Comparison of ENCODE assay signal across 8 cellular contexts in genomic region chr11:107457558-107458271, GRCh38. TPM values are rescaled to one million over a fixed set of nuclear protein-coding genes. Genes with fewer than 3 reads are reported as not detected.
DNase-seq lines count a peak whose midpoint lies in the region; ATAC-seq, FAIRE-seq and TF ChIP-seq lines count a peak whose summit lies in the region.

Gene CWF19L2, minus strand, starts transcription at chr11:107457825. Its CDS starts 9 bp downstream, at chr11:107457816.

- H3K36me3 Mint-ChIP-seq in T-helper 17 cell (ENCODE audit: low read depth): peaks cover 4% of the 10 kb centered on the region

- no peaks in the 10 kb centered on the region for H3K27me3 Mint-ChIP-seq in T-helper 17 cell

- peak in 1 of 2 donors; percentile 25 for TF ChIP-seq CTCF in right atrium auricular region (IDR thresholded peaks at IDR 0.05)
- TF ChIP-seq CTCF in psoas muscle (IDR thresholded peaks at IDR 0.05): no peak

- DNase-seq in NCI-H1694 treated with DMSO at 0.1 percent for 48 hours (lab: John Stamatoyannopoulos, UW) (peak; percentile 75), T-helper 17 cell (peak; percentile 73 to 78 (median 76)), right atrium auricular region (ENCODE audit: low spot score) (peak; percentile 89), psoas muscle (peak; percentile 89 to 96), urothelium cell line (ENCODE audit: low spot score) (peak; percentile 94)

- intact Hi-C loops in psoas muscle (cut with DNase I): no loop called here

- H3K4me3 ChIP-seq in right atrium auricular region (peak within 1 kb of the TSS; percentile 61 to 83), psoas muscle (peak within 1 kb of the TSS; percentile 92)

- peak; percentile 71 for TF ChIP-seq POLR2A in GM15510 (IDR thresholded peaks at IDR 0.05; ENCODE audit: borderline replicate concordance, extremely low read depth, insufficient read length)

- H3K4me3 Mint-ChIP-seq in T-helper 17 cell: peak within 1 kb of the TSS; percentile 94

- H3K27ac ChIP-seq in angular gyrus (ENCODE audit: low read depth, low read length): peak within 1 kb of the TSS; percentile 65
- peak within 1 kb of the TSS; percentile 62 to 84 for H3K27ac ChIP-seq in right atrium auricular region
- peak within 1 kb of the TSS; percentile 80 for H3K27ac ChIP-seq in psoas muscle

- FAIRE-seq in urothelium cell line (lab: Jason Lieb, UNC): peak; percentile 23

- WGBS in psoas muscle, 3 donors: 0% methylated on average over 30 of the region's 30 CpGs

- no peaks in the 10 kb centered on the region for H3K9me3 ChIP-seq in T-helper 17 cell (ENCODE audit: control insufficient read depth, low read length, poor library complexity, severe bottlenecking)
- H3K9me3 ChIP-seq in right atrium auricular region: no peaks in the 10 kb centered on the region
- no peaks in the 10 kb centered on the region for H3K9me3 ChIP-seq in psoas muscle

- no peaks in the 10 kb centered on the region for H3K27me3 ChIP-seq in right atrium auricular region
- no peaks in the 10 kb centered on the region for H3K27me3 ChIP-seq in psoas muscle (ENCODE audit: insufficient read depth in 3 of 3, low read length in 2 of 3)

- H3K4me1 Mint-ChIP-seq in T-helper 17 cell: peaks cover 22% of the 10 kb centered on the region

- H3K4me1 ChIP-seq in right atrium auricular region: peaks cover 0 to 16% of the 10 kb centered on the region in 2 donors
- peaks cover 13% of the 10 kb centered on the region for H3K4me1 ChIP-seq in psoas muscle

- peaks cover 16% of the 10 kb centered on the region for H3K36me3 ChIP-seq in right atrium auricular region
- H3K36me3 ChIP-seq in psoas muscle (ENCODE audit: insufficient read depth in 1 of 2, low read depth in 1 of 2): peaks cover 0 to 28% of the 10 kb centered on the region in 2 donors

- H3K27ac Mint-ChIP-seq in T-helper 17 cell: peak within 1 kb of the TSS; percentile 95

- ATAC-seq in HG02885 (IDR thresholded peaks at IDR 0.05; ENCODE audit: poor library complexity, unreplicated experiment) (peak; percentile 98), T-helper 17 cell (peak; percentile 96), psoas muscle (peak; percentile 98 to 100 (median 100))

RNA-seq across cellular contexts. Expression of gene CWF19L2, which starts in this region (rescaled TPM):
- total RNA-seq in T-helper 17 cell: 10 to 100 TPM; 22.4 to 24.2 TPM
- total RNA-seq in right atrium auricular region: 1 to 10 TPM; 6.6 to 7.4 TPM
- 10 to 100 TPM in 1 of 4 donors, 1 to 10 TPM in 3; 6.8 to 10.3 (median 8.6) TPM for total RNA-seq in psoas muscle
- 1 to 10 TPM; 3.0 to 8.1 (median 3.8) TPM for polyA plus RNA-seq in psoas muscle

Comparison
In these comparisons a context has a peak if more than half of its experiments do, and no peak if none do; other contexts are left out.
1. Peak in every context shown above with its lines: DNase-seq, ATAC-seq, H3K4me3 ChIP-seq and H3K27ac ChIP-seq.